In genomic region chr1:22848374-22848773, GRCh38 we compare ENCODE assay signal across 1 cellular context.
TF ChIP-seq lines count a peak whose summit lies in the region.

No MANE protein-coding gene starts in this region.

TF ChIP-seq in K562, 482 proteins besides CTCF, POLR2A, EP300 and RAD21 (continued from another document):
- TF ChIP-seq PKNOX1 (IDR thresholded peaks at IDR 0.05), result peak; percentile 39
